11 cellular contexts compared by ENCODE assay signal in the genomic region with DNA sequence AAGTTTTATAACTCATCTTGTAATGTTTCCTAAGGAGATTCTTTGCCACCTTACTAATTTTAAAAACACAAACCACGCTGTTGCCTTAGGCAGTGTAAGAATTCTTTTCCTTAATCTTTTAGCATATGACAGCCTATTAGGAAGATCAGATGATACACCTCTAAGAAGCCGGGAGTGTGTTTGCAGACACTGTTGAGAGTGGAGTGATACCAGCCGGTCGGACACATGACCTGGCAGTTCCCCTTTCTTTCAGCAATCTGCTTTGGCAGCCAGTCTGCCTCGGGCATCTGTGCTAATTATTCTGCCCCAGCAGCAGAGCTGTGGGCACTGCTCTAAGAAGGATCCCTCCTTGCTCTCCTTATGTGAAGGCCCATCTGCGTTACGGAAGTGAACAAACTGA. TPM values are rescaled to one million over a fixed set of nuclear protein-coding genes. Genes with fewer than 3 reads are reported as not detected.
A peak's percentile ranks its signal among the peaks of the same experiment; 100 is the strongest.
DNase-seq lines count a peak whose midpoint lies in the region; ATAC-seq and TF ChIP-seq lines count a peak whose summit lies in the region.
"Had no signal": no experiment of that assay in that cellular context is flagged by ENCODE, and none has a peak within 500 bp of the region (broad histone marks: within the 10 kb centered on the region; RNA-seq: fewer than 3 reads in every experiment).

No MANE protein-coding gene starts in this region.

- TF ChIP-seq CTCF in RWPE2 (IDR thresholded peaks at IDR 0.05; ENCODE audit: poor library complexity, severe bottlenecking) (no peak), CD14-positive monocyte (IDR thresholded peaks at IDR 0.05) (no peak)
- TF ChIP-seq CTCF in CD4-positive, alpha-beta T cell (IDR thresholded peaks at IDR 0.05), result no peak

- peak; percentile 16 for DNase-seq in MV-4-11 (lab: John Stamatoyannopoulos, UW)
- DNase-seq in RWPE2 (ENCODE audit: low spot score), result no peak
- DNase-seq in globus pallidus (ENCODE audit: low spot score), result peak; percentile 37
- no peak for DNase-seq in sciatic nerve (ENCODE audit: low spot score)
- no peak for DNase-seq in CD14-positive monocyte (ENCODE audit: low spot score)
- DNase-seq in activated T-cell treated with anti-CD3 and anti-CD28 coated beads, Interleukin-2, amount 50 U/mL, for 72 hours, result no peak
- no peak for DNase-seq in CD4-positive, alpha-beta T cell
- DNase-seq: GM23248, natural killer cell had no signal

- H3K27me3 ChIP-seq in RWPE2 (ENCODE audit: insufficient read depth, poor library complexity, severe bottlenecking), result no peaks in the 10 kb centered on the region
- H3K27me3 ChIP-seq in CD4-positive, alpha-beta T cell (ENCODE audit: control insufficient read depth, insufficient read depth, low read length), result no peaks in the 10 kb centered on the region

- no peaks in the 10 kb centered on the region for H3K4me1 ChIP-seq in RWPE2 (ENCODE audit: insufficient read depth, poor library complexity, severe bottlenecking)

- H3K36me3 Mint-ChIP-seq in CD14-positive monocyte, result no peaks in the 10 kb centered on the region
- H3K36me3 Mint-ChIP-seq in activated T-cell treated with anti-CD3 and anti-CD28 coated beads, Interleukin-2, amount 50 U/mL, for 72 hours (ENCODE audit: insufficient read depth in 2 of 2), result no peaks in the 10 kb centered on the region
- no peaks in the 10 kb centered on the region for H3K36me3 Mint-ChIP-seq in CD4-positive, alpha-beta T cell (ENCODE audit: low read depth)
- H3K36me3 Mint-ChIP-seq: activated naive CD8-positive, alpha-beta T cell; natural killer cell had no signal

- POLR2A ChIA-PET in CD4-positive, alpha-beta T cell (lab: Charles Lee), result no interaction called here

- CTCF ChIA-PET in CD4-positive, alpha-beta T cell (lab: Charles Lee), result no interaction called here

- H3K4me3 ChIP-seq in RWPE2 (ENCODE audit: severe bottlenecking), result no peak overlapping the region
- H3K4me3 ChIP-seq: GM23248 had no signal

- H3K9me3 Mint-ChIP-seq in CD14-positive monocyte, result no peaks in the 10 kb centered on the region
- peaks cover 0 to 4% of the 10 kb centered on the region in 2 donors for H3K9me3 Mint-ChIP-seq in activated T-cell treated with anti-CD3 and anti-CD28 coated beads, Interleukin-2, amount 50 U/mL, for 72 hours
- H3K9me3 Mint-ChIP-seq in CD4-positive, alpha-beta T cell, result no peaks in the 10 kb centered on the region

- H3K9me3 ChIP-seq in RWPE2 (ENCODE audit: severe bottlenecking), result peaks cover 2% of the 10 kb centered on the region
- H3K9me3 ChIP-seq in CD4-positive, alpha-beta T cell (ENCODE audit: control insufficient read depth, low read length), result no peaks in the 10 kb centered on the region

- peaks cover 4% of the 10 kb centered on the region for H3K4me1 Mint-ChIP-seq in CD14-positive monocyte
- H3K4me1 Mint-ChIP-seq in activated T-cell treated with anti-CD3 and anti-CD28 coated beads, Interleukin-2, amount 50 U/mL, for 72 hours (ENCODE audit: low read depth), result no peaks in the 10 kb centered on the region
- no peaks in the 10 kb centered on the region for H3K4me1 Mint-ChIP-seq in CD4-positive, alpha-beta T cell (ENCODE audit: low read depth)
- H3K4me1 Mint-ChIP-seq: natural killer cell had no signal

- H3K27me3 Mint-ChIP-seq in CD14-positive monocyte (ENCODE audit: low read depth in 3 of 3), result peaks cover 0 to 2% (median 0%) of the 10 kb centered on the region in 3 donors
- H3K27me3 Mint-ChIP-seq in activated T-cell treated with anti-CD3 and anti-CD28 coated beads, Interleukin-2, amount 50 U/mL, for 72 hours (ENCODE audit: low read depth), result no peaks in the 10 kb centered on the region
- H3K27me3 Mint-ChIP-seq in CD4-positive, alpha-beta T cell, result no peaks in the 10 kb centered on the region
- H3K27me3 Mint-ChIP-seq: activated naive CD8-positive, alpha-beta T cell had no signal

- no peaks in the 10 kb centered on the region; the same call in 1 of the 2 replicates for H3K36me3 ChIP-seq in RWPE2 (ENCODE audit: low read depth)

- no peak overlapping the region for H3K4me3 Mint-ChIP-seq in CD14-positive monocyte
- H3K4me3 Mint-ChIP-seq in activated T-cell treated with anti-CD3 and anti-CD28 coated beads, Interleukin-2, amount 50 U/mL, for 72 hours, result no peak overlapping the region
- no peak overlapping the region for H3K4me3 Mint-ChIP-seq in CD4-positive, alpha-beta T cell
- H3K4me3 Mint-ChIP-seq: activated naive CD8-positive, alpha-beta T cell; natural killer cell had no signal

- intact Hi-C loops in sciatic nerve (cut with DNase I) (no loop called here), CD14-positive monocyte (cut with micrococcal nuclease) (no loop called here)
- intact Hi-C loops in CD4-positive, alpha-beta T cell (cut with DNase I, micrococcal nuclease), result no loop called here

- H3K27ac Mint-ChIP-seq in CD14-positive monocyte, result no peak overlapping the region
- no peak overlapping the region for H3K27ac Mint-ChIP-seq in activated T-cell treated with anti-CD3 and anti-CD28 coated beads, Interleukin-2, amount 50 U/mL, for 72 hours
- H3K27ac Mint-ChIP-seq in CD4-positive, alpha-beta T cell, result no peak overlapping the region
- H3K27ac Mint-ChIP-seq: activated naive CD8-positive, alpha-beta T cell; natural killer cell had no signal

- peak; percentile 89 for ATAC-seq in RWPE2 (ENCODE audit: low read depth)
- ATAC-seq in sciatic nerve, result peak; percentile 38
- no peak for ATAC-seq in GM21529 (IDR thresholded peaks at IDR 0.05; ENCODE audit: unreplicated experiment)
- ATAC-seq in activated T-cell treated with anti-CD3 and anti-CD28 coated beads, Interleukin-2, amount 50 U/mL, for 72 hours (replicated peaks in 1 of 2), result no peak
- ATAC-seq in CD4-positive, alpha-beta T cell (ENCODE audit: poor library complexity), result no peak

- peak overlapping the region; percentile 40 for H3K27ac ChIP-seq in RWPE2 (ENCODE audit: poor library complexity, severe bottlenecking)
- H3K27ac ChIP-seq in CD4-positive, alpha-beta T cell (ENCODE audit: low read depth, low read length), result no peak overlapping the region
- H3K27ac ChIP-seq: GM23248 had no signal

RNA-seq across cellular contexts. Expression of gene PLCB4, which starts 50.9 kb away (rescaled TPM):
- 23.4 TPM for total RNA-seq in sciatic nerve
- not detected for polyA plus RNA-seq in CD14-positive monocyte
- not detected for total RNA-seq in activated T-cell treated with anti-CD3 and anti-CD28 coated beads, Interleukin-2, amount 50 U/mL, for 72 hours
- under 1 TPM in 1 of 2 experiments, not detected in 1; 0.06 TPM for total RNA-seq in CD4-positive, alpha-beta T cell

Comparison
In these comparisons a context has a peak if more than half of its experiments do, and no peak if none do; other contexts are left out.
1. DNase-seq: peak in MV-4-11 (single experiment) and globus pallidus (single experiment); none in RWPE2 (single experiment), sciatic nerve (single experiment), CD14-positive monocyte (single experiment), activated T-cell treated with anti-CD3 and anti-CD28 coated beads, Interleukin-2, amount 50 U/mL, for 72 hours (0 of 2) and CD4-positive, alpha-beta T cell (0 of 10).
2. ATAC-seq: peak in RWPE2 (single experiment) and sciatic nerve (single experiment); none in GM21529 (single experiment), activated T-cell treated with anti-CD3 and anti-CD28 coated beads, Interleukin-2, amount 50 U/mL, for 72 hours (0 of 2) and CD4-positive, alpha-beta T cell (single experiment).
3. RNA of gene PLCB4, which starts 50.9 kb away (total RNA-seq): 23.4 TPM in sciatic nerve (single experiment); 0.06 TPM in CD4-positive, alpha-beta T cell and not detected in activated T-cell treated with anti-CD3 and anti-CD28 coated beads, Interleukin-2, amount 50 U/mL, for 72 hours; every median in the first group is over 10 times any median in the second.